1 cellular context compared by ENCODE assay signal in genomic region chr2:216588771-216589363, GRCh38.
TF ChIP-seq lines count a peak whose summit lies in the region.

No MANE protein-coding gene starts in this region.

TF ChIP-seq in HEK293, 187 proteins besides CTCF, POLR2A, EP300 and RAD21 (continued from another document):
- TF ChIP-seq ZBTB44 (tag by site-specific recombination; IDR thresholded peaks at IDR 0.05) = no peak
- peak; percentile 58 for TF ChIP-seq SCRT2 (tag by site-specific recombination; IDR thresholded peaks at IDR 0.05)
- TF ChIP-seq ZNF76 (tag by site-specific recombination; IDR thresholded peaks at IDR 0.05; ENCODE audit: borderline replicate concordance, low read depth) = no peak
TF ChIP-seq in HEK293: peak in this region for 3.
